1 cellular context compared by ENCODE assay signal in genomic region chr22:30284172-30284571, GRCh38.
TF ChIP-seq lines count a peak whose summit lies in the region.

No MANE protein-coding gene starts in this region.

TF ChIP-seq in K562, 482 proteins besides CTCF, POLR2A, EP300 and RAD21:
- TF ChIP-seq CBFA2T3 (IDR thresholded peaks at IDR 0.05) = peak; percentile 42
- peak; percentile 9; the same call in 1 of the 2 replicates for TF ChIP-seq TAL1 (IDR thresholded peaks at IDR 0.05)
- TF ChIP-seq DEAF1 (CRISPR knock-in tag; IDR thresholded peaks at IDR 0.05) = no peak
- peak in 1 of 2 experiments; percentile 31; a peak in 1 of 4 replicates for TF ChIP-seq NRF1 (conservative IDR thresholded peaks at IDR 0.05 in 1 of 2, IDR thresholded peaks at IDR 0.05 in 1 of 2)
- peak; percentile 31; the same call in 1 of the 2 replicates for TF ChIP-seq ARID1B (IDR thresholded peaks at IDR 0.05)
- TF ChIP-seq HLTF (IDR thresholded peaks at IDR 0.05) = no peak
- no peak; the same call in 1 of the 2 replicates for TF ChIP-seq NCOR1 (IDR thresholded peaks at IDR 0.05)
- TF ChIP-seq NFIC (IDR thresholded peaks at IDR 0.05) = peak; percentile 54
- peak; percentile 52 for TF ChIP-seq TCF3 (CRISPR knock-in tag; IDR thresholded peaks at IDR 0.05)
